In genomic region chr11:47047972-47048371, GRCh38 we compare ENCODE assay signal across 28 cellular contexts.
"Had no signal": no experiment of that assay in that cellular context is flagged by ENCODE, and none has a peak within 500 bp of the region (broad histone marks: within the 10 kb centered on the region; RNA-seq: fewer than 3 reads in every experiment).

No MANE protein-coding gene starts in this region.

- H3K27ac ChIP-seq: brain microvascular endothelial cell, coronary artery, dorsolateral prefrontal cortex, heart left ventricle, VCaP had no signal

- ATAC-seq: activated naive CD4-positive, alpha-beta T cell treated with anti-CD3 and anti-CD28 coated beads, Interleukin-2, amount 50 U/mL, for 72 hours; activated T-cell treated with anti-CD3 and anti-CD28 coated beads, Interleukin-2, amount 50 U/mL, for 72 hours; esophagus mucosa; heart left ventricle; T-helper 17 cell; WTC11 had no signal

- H3K27me3 ChIP-seq: brain microvascular endothelial cell, dorsolateral prefrontal cortex, heart left ventricle had no signal

- DNase-seq: activated CD4-positive, alpha-beta memory T cell treated with anti-CD3 and anti-CD28 coated beads, Interleukin-2, amount 10 ng/mL, durations not matched to agents 7 days and 5 days; activated CD4-positive, alpha-beta T cell treated with anti-CD3 and anti-CD28 coated beads for 1 hour; activated CD4-positive, alpha-beta T cell treated with anti-CD3 and anti-CD28 coated beads for 4 hours; activated CD4-positive, alpha-beta T cell treated with anti-CD3 and anti-CD28 coated beads, Interleukin-2, amount 10 ng/mL, durations not matched to agents 7 days and 5 days; activated CD4-positive, alpha-beta T cell treated with anti-CD3 and anti-CD28 coated beads, Interleukin-2, amount 50 U/mL, for 4 hours; activated CD8-positive, alpha-beta memory T cell treated with anti-CD3 and anti-CD28 coated beads, Interleukin-2, amount 50 U/mL, for 48 hours; activated gamma-delta T cell; activated naive CD4-positive, alpha-beta T cell; activated naive CD4-positive, alpha-beta T cell treated with anti-CD3 and anti-CD28 coated beads, Interleukin-2, amount 10 ng/mL, durations not matched to agents 7 days and 5 days; activated naive CD8-positive, alpha-beta T cell treated with anti-CD3 and anti-CD28 coated beads, Interleukin-2, amount 10 ng/mL, durations not matched to agents 7 days and 5 days; activated T-cell treated with anti-CD3 and anti-CD28 coated beads for 4 hours; activated T-cell treated with anti-CD3 and anti-CD28 coated beads, Interleukin-2, amount 50 U/mL, for 24 hours; activated T-cell treated with anti-CD3 and anti-CD28 coated beads, Interleukin-2, amount 50 U/mL, for 72 hours; anterior cingulate cortex; brain microvascular endothelial cell; dorsolateral prefrontal cortex; effector memory CD4-positive, alpha-beta T cell; endodermal cell; foreskin fibroblast; glutamatergic neuron; heart left ventricle; T-helper 17 cell; T1000 had no signal

- H3K36me3 ChIP-seq: brain microvascular endothelial cell, heart left ventricle had no signal

- H3K4me3 ChIP-seq: coronary artery, dorsolateral prefrontal cortex, heart left ventricle had no signal

- H3K9me3 ChIP-seq: heart left ventricle had no signal
